Comparison of ENCODE assay signal across 28 cellular contexts in the genomic region with DNA sequence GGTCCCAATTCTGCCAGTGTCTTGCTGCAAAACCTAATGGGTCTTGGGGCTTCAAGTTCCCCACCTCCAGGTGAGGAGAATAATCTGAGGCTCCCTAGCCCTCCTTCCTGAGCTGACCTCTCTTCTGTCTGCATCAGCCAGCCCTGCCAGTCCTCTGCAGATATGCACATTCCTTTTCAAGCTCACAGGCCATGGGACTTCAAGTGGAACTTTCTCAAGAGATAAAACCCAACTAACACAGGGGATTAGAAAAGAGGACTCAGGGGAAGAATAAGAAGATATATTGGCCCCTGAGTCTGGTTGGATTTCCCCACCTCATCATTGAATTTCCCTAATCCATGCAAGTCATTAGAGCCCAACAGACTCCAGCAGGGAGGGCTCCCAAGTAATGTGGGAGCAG. TPM values are rescaled to one million over a fixed set of nuclear protein-coding genes. Genes with fewer than 3 reads are reported as not detected.
"Had no signal": no experiment of that assay in that cellular context is flagged by ENCODE, and none has a peak within 500 bp of the region (broad histone marks: within the 10 kb centered on the region; RNA-seq: fewer than 3 reads in every experiment).

No MANE protein-coding gene starts in this region.

- H3K4me1 Mint-ChIP-seq: activated naive CD8-positive, alpha-beta T cell treated with anti-CD3 and anti-CD28 coated beads for 36 hours; immature natural killer cell had no signal

- H3K27ac Mint-ChIP-seq: activated naive CD8-positive, alpha-beta T cell treated with anti-CD3 and anti-CD28 coated beads for 36 hours; activated T-helper 2 cell treated with anti-CD3 and anti-CD28 coated beads, Interferon-gamma antibody, Interleukin-2, Interleukin-4, amounts not matched to agents 10 μg/mL and 5 μg/mL and 100 μg/mL, durations not matched to agents 14 hours and 24 hours and 36 hours; effector memory CD8-positive, alpha-beta T cell; immature natural killer cell; natural killer cell treated with Interleukin-12 subunit alpha and Interleukin-12 subunit beta and Interleukin-15 and Interleukin-18, amount 100 ng/mL, for 72 hours; stimulated activated naive CD8-positive, alpha-beta T cell treated with anti-CD3 and anti-CD28 coated beads, Interleukin-15, Interleukin-2, amounts not matched to agents 100 ng/mL and 50 ng/mL, for 24 hours had no signal

- H3K36me3 Mint-ChIP-seq: activated naive CD8-positive, alpha-beta T cell treated with anti-CD3 and anti-CD28 coated beads for 36 hours; immature natural killer cell; natural killer cell treated with Interleukin-12 subunit alpha and Interleukin-12 subunit beta and Interleukin-15 and Interleukin-18, amount 100 ng/mL, for 72 hours had no signal

- H3K9me3 Mint-ChIP-seq: activated naive CD8-positive, alpha-beta T cell treated with anti-CD3 and anti-CD28 coated beads for 36 hours; activated T-cell treated with anti-CD3 and anti-CD28 coated beads, Interleukin-2, amount 50 U/mL, for 4 hours; activated T-helper 2 cell treated with anti-CD3 and anti-CD28 coated beads, Interferon-gamma antibody, Interleukin-2, Interleukin-4, amounts not matched to agents 10 μg/mL and 5 μg/mL and 100 μg/mL, durations not matched to agents 14 hours and 24 hours and 36 hours; effector memory CD8-positive, alpha-beta T cell; immature natural killer cell; natural killer cell treated with Interleukin-12 subunit alpha and Interleukin-12 subunit beta and Interleukin-15 and Interleukin-18, amount 100 ng/mL, for 72 hours; stimulated activated naive CD8-positive, alpha-beta T cell treated with anti-CD3 and anti-CD28 coated beads, Interleukin-15, Interleukin-2, amounts not matched to agents 100 ng/mL and 50 ng/mL, for 24 hours had no signal

- FAIRE-seq: astrocyte, pancreas had no signal

- H3K27me3 ChIP-seq: pancreas had no signal

- DNase-seq: activated CD4-positive, alpha-beta T cell treated with anti-CD3 and anti-CD28 coated beads for 1 hour; activated CD4-positive, alpha-beta T cell treated with anti-CD3 and anti-CD28 coated beads, Interleukin-2, amount 50 U/mL, for 1 hour; activated CD8-positive, alpha-beta memory T cell treated with anti-CD3 and anti-CD28 coated beads, Interleukin-2, amount 50 U/mL, for 4 hours; activated naive CD4-positive, alpha-beta T cell treated with Interleukin-2 at 50 U/mL for 16 hours; activated naive CD8-positive, alpha-beta T cell treated with anti-CD3 and anti-CD28 coated beads for 36 hours; activated T-cell treated with anti-CD3 and anti-CD28 coated beads, Interleukin-2, amount 50 U/mL, for 4 hours; colonic mucosa; dorsolateral prefrontal cortex; effector memory CD8-positive, alpha-beta T cell; foreskin fibroblast; immature natural killer cell; kidney glomerular epithelial cell; left lung; pancreas; psoas muscle; right cardiac atrium; stimulated activated CD4-positive, alpha-beta T cell treated with anti-CD3 and anti-CD28 coated beads, Interleukin-1b, Interleukin-23, amount 100 ng/mL, for 48 hours; substantia nigra; tibial artery had no signal

- H3K4me3 ChIP-seq: colonic mucosa, dorsolateral prefrontal cortex, left lung, pancreas, psoas muscle, tibial artery had no signal

- H3K4me3 Mint-ChIP-seq: activated naive CD8-positive, alpha-beta T cell treated with anti-CD3 and anti-CD28 coated beads for 36 hours; activated T-cell treated with anti-CD3 and anti-CD28 coated beads, Interleukin-2, amount 50 U/mL, for 4 hours; effector memory CD8-positive, alpha-beta T cell; immature natural killer cell; natural killer cell treated with Interleukin-12 subunit alpha and Interleukin-12 subunit beta and Interleukin-15 and Interleukin-18, amount 100 ng/mL, for 72 hours; stimulated activated naive CD8-positive, alpha-beta T cell treated with anti-CD3 and anti-CD28 coated beads, Interleukin-15, Interleukin-2, amounts not matched to agents 100 ng/mL and 50 ng/mL, for 24 hours had no signal

- H3K27ac ChIP-seq: colonic mucosa, dorsolateral prefrontal cortex, left lung, pancreas, psoas muscle, tibial artery had no signal

- H3K9me3 ChIP-seq: colonic mucosa, left lung, pancreas, psoas muscle, tibial artery had no signal

- H3K36me3 ChIP-seq: colonic mucosa, left lung, pancreas, tibial artery had no signal

- H3K4me1 ChIP-seq: colonic mucosa, left lung, pancreas, psoas muscle had no signal

- ATAC-seq: activated T-cell treated with anti-CD3 and anti-CD28 coated beads, Interleukin-2, amount 50 U/mL, for 4 hours; effector memory CD8-positive, alpha-beta T cell; natural killer cell treated with Interleukin-12 subunit alpha and Interleukin-12 subunit beta and Interleukin-15 and Interleukin-18, amount 100 ng/mL, for 72 hours; pancreas; psoas muscle; right cardiac atrium had no signal

RNA-seq across cellular contexts. Expression of a gene that starts 1.4 kb away (rescaled TPM):
- total RNA-seq: activated naive CD8-positive, alpha-beta T cell treated with anti-CD3 and anti-CD28 coated beads for 36 hours; activated T-cell treated with anti-CD3 and anti-CD28 coated beads, Interleukin-2, amount 50 U/mL, for 4 hours; activated T-helper 2 cell treated with anti-CD3 and anti-CD28 coated beads, Interferon-gamma antibody, Interleukin-2, Interleukin-4, amounts not matched to agents 10 μg/mL and 5 μg/mL and 100 μg/mL, durations not matched to agents 14 hours and 24 hours and 36 hours; colonic mucosa; dorsolateral prefrontal cortex; fibroblast of lung; glomerular endothelial cell; natural killer cell treated with Interleukin-12 subunit alpha and Interleukin-12 subunit beta and Interleukin-15 and Interleukin-18, amount 100 ng/mL, for 72 hours; right cardiac atrium; T-helper 2 cell treated with Interferon-gamma antibody and Interleukin-4, amounts not matched to agents 100 ng/mL and 5 ng/mL, for 36 hours; urinary bladder had no signal

RNA-seq across cellular contexts. Expression of a gene that starts 13.4 kb away (rescaled TPM):
- total RNA-seq: activated naive CD8-positive, alpha-beta T cell treated with anti-CD3 and anti-CD28 coated beads for 36 hours; activated T-cell treated with anti-CD3 and anti-CD28 coated beads, Interleukin-2, amount 50 U/mL, for 4 hours; activated T-helper 2 cell treated with anti-CD3 and anti-CD28 coated beads, Interferon-gamma antibody, Interleukin-2, Interleukin-4, amounts not matched to agents 10 μg/mL and 5 μg/mL and 100 μg/mL, durations not matched to agents 14 hours and 24 hours and 36 hours; colonic mucosa; endothelial cell of umbilical vein; fibroblast of lung; glomerular endothelial cell; left lung; natural killer cell treated with Interleukin-12 subunit alpha and Interleukin-12 subunit beta and Interleukin-15 and Interleukin-18, amount 100 ng/mL, for 72 hours; pancreas; psoas muscle; right cardiac atrium; T-helper 2 cell treated with Interferon-gamma antibody and Interleukin-4, amounts not matched to agents 100 ng/mL and 5 ng/mL, for 36 hours; urinary bladder had no signal

RNA-seq across cellular contexts. Expression of a gene that starts 27.3 kb away (rescaled TPM):
- total RNA-seq: activated naive CD8-positive, alpha-beta T cell treated with anti-CD3 and anti-CD28 coated beads for 36 hours; activated T-cell treated with anti-CD3 and anti-CD28 coated beads, Interleukin-2, amount 50 U/mL, for 4 hours; activated T-helper 2 cell treated with anti-CD3 and anti-CD28 coated beads, Interferon-gamma antibody, Interleukin-2, Interleukin-4, amounts not matched to agents 10 μg/mL and 5 μg/mL and 100 μg/mL, durations not matched to agents 14 hours and 24 hours and 36 hours; colonic mucosa; endothelial cell of umbilical vein; fibroblast of lung; glomerular endothelial cell; natural killer cell treated with Interleukin-12 subunit alpha and Interleukin-12 subunit beta and Interleukin-15 and Interleukin-18, amount 100 ng/mL, for 72 hours; right cardiac atrium; T-helper 2 cell treated with Interferon-gamma antibody and Interleukin-4, amounts not matched to agents 100 ng/mL and 5 ng/mL, for 36 hours; urinary bladder had no signal

RNA-seq across cellular contexts. Expression of a gene that starts 39.1 kb away (rescaled TPM):
- total RNA-seq: activated naive CD8-positive, alpha-beta T cell treated with anti-CD3 and anti-CD28 coated beads for 36 hours; activated T-cell treated with anti-CD3 and anti-CD28 coated beads, Interleukin-2, amount 50 U/mL, for 4 hours; activated T-helper 2 cell treated with anti-CD3 and anti-CD28 coated beads, Interferon-gamma antibody, Interleukin-2, Interleukin-4, amounts not matched to agents 10 μg/mL and 5 μg/mL and 100 μg/mL, durations not matched to agents 14 hours and 24 hours and 36 hours; natural killer cell treated with Interleukin-12 subunit alpha and Interleukin-12 subunit beta and Interleukin-15 and Interleukin-18, amount 100 ng/mL, for 72 hours; psoas muscle; right cardiac atrium; T-helper 2 cell treated with Interferon-gamma antibody and Interleukin-4, amounts not matched to agents 100 ng/mL and 5 ng/mL, for 36 hours had no signal

RNA-seq across cellular contexts. Expression of a gene that starts 57.2 kb away (rescaled TPM):
- total RNA-seq: activated naive CD8-positive, alpha-beta T cell treated with anti-CD3 and anti-CD28 coated beads for 36 hours; activated T-helper 2 cell treated with anti-CD3 and anti-CD28 coated beads, Interferon-gamma antibody, Interleukin-2, Interleukin-4, amounts not matched to agents 10 μg/mL and 5 μg/mL and 100 μg/mL, durations not matched to agents 14 hours and 24 hours and 36 hours; natural killer cell treated with Interleukin-12 subunit alpha and Interleukin-12 subunit beta and Interleukin-15 and Interleukin-18, amount 100 ng/mL, for 72 hours; T-helper 2 cell treated with Interferon-gamma antibody and Interleukin-4, amounts not matched to agents 100 ng/mL and 5 ng/mL, for 36 hours had no signal
